ENCODE assay signal across 8 cellular contexts in genomic region chr7:130995252-130996081, GRCh38.
A peak's percentile ranks its signal among the peaks of the same experiment; 100 is the strongest.
DNase-seq lines count a peak whose midpoint lies in the region; ATAC-seq, FAIRE-seq and TF ChIP-seq lines count a peak whose summit lies in the region.

No MANE protein-coding gene starts in this region.

- POLR2A ChIA-PET in A549 (lab: Yijun Ruan, JAX): no interaction called here
- POLR2A ChIA-PET in naive thymus-derived CD8-positive, alpha-beta T cell (lab: Charles Lee): interaction anchor here (0.6 to 0.9 kb wide), 2 partner anchors 13 to 128 kb away, joined by 4 read pairs; no protein-coding TSS in a partner anchor

- TF ChIP-seq POLR2A in A549 (IDR thresholded peaks at IDR 0.05; ENCODE audit: low read length): no peak

- H3K4me3 ChIP-seq in A549: no peak overlapping the region
- no peak overlapping the region for H3K4me3 ChIP-seq in Karpas-422 (ENCODE audit: low read length)
- peak overlapping the region; percentile 41 for H3K4me3 ChIP-seq in coronary artery

- H3K4me2 ChIP-seq in A549 (peak overlapping the region; percentile 74; the same call in 2 of the 3 replicates), Karpas-422 (ENCODE audit: low read depth, low read length, poor library complexity, severe bottlenecking) (peak overlapping the region; percentile 48)

- H3K9ac ChIP-seq in Karpas-422 (ENCODE audit: low read length): peak overlapping the region; percentile 20; the same call in 1 of the 2 replicates

- H2AFZ ChIP-seq in Karpas-422 (ENCODE audit: low read length): no peak overlapping the region

- peak overlapping the region; percentile 34 to 93 (median 84) for H3K27ac Mint-ChIP-seq in naive thymus-derived CD8-positive, alpha-beta T cell

- TF ChIP-seq CTCF in A549 (IDR thresholded peaks at IDR 0.05): no peak
- TF ChIP-seq CTCF in coronary artery (IDR thresholded peaks at IDR 0.05): no peak

- H3K4me1 Mint-ChIP-seq in naive thymus-derived CD8-positive, alpha-beta T cell: peaks cover 40 to 91% (median 82%) of the 10 kb centered on the region in 4 donors

- ATAC-seq in A549 (no peak), GM21825 (IDR thresholded peaks at IDR 0.05; ENCODE audit: unreplicated experiment) (no peak)
- no peak for ATAC-seq in naive thymus-derived CD8-positive, alpha-beta T cell

- TF ChIP-seq EP300 in A549 (IDR thresholded peaks at IDR 0.05): no peak

- no peaks in the 10 kb centered on the region for H3K9me2 ChIP-seq in Karpas-422 (replicated peaks; ENCODE audit: insufficient read depth, low read length)

- H4K20me1 ChIP-seq in Karpas-422 (ENCODE audit: insufficient read depth, low read depth, low read length): no peaks in the 10 kb centered on the region

- peak overlapping the region; percentile 69 to 81; a peak in 5 of 6 replicates for H3K27ac ChIP-seq in A549
- H3K27ac ChIP-seq in Karpas-422 (ENCODE audit: low read length): peak overlapping the region; percentile 70
- H3K27ac ChIP-seq in coronary artery: peak overlapping the region in 1 of 2 donors; percentile 73

- no peak for FAIRE-seq in A549 (lab: Jason Lieb, UNC)

- DNase-seq in A549 (ENCODE audit: low read depth in 1 of 2, low spot score in 1 of 2) (no peak), Karpas-422 (no peak), coronary artery (ENCODE audit: low spot score) (no peak), hepatic stellate cell (ENCODE audit: low spot score) (no peak), AG08395 (ENCODE audit: low spot score) (no peak), NCI-H1694 treated with DMSO at 0.1 percent for 48 hours (lab: John Stamatoyannopoulos, UW) (no peak)
- DNase-seq in naive thymus-derived CD8-positive, alpha-beta T cell: no peak

- H3K27me3 ChIP-seq in Karpas-422 (ENCODE audit: low read length): no peaks in the 10 kb centered on the region

- peaks cover 96% of the 10 kb centered on the region for H3K79me2 ChIP-seq in Karpas-422 (ENCODE audit: low read length)

- CTCF ChIA-PET in A549 (lab: Yijun Ruan, JAX): interaction anchor here (0.5 to 6.5 kb wide), 9 partner anchors 12 to 106 kb away, joined by 3 to 53 read pairs (median 7); no protein-coding TSS in a partner anchor

- peak overlapping the region in 6 of 10 donors; percentile 14 to 39 (median 24) for H3K4me3 Mint-ChIP-seq in naive thymus-derived CD8-positive, alpha-beta T cell

- H3K36me3 Mint-ChIP-seq in naive thymus-derived CD8-positive, alpha-beta T cell: peaks cover 0 to 47% (median 2%) of the 10 kb centered on the region in 3 donors

- H3K9me3 ChIP-seq in A549: no peaks in the 10 kb centered on the region
- H3K9me3 ChIP-seq in Karpas-422 (ENCODE audit: low read length): no peaks in the 10 kb centered on the region

- 0 out of 2 replicates have a peak, but pooled peaks cover 3% of the 10 kb centered on the region for H3K36me3 ChIP-seq in Karpas-422 (ENCODE audit: insufficient read depth, low read length)

- TF ChIP-seq RAD21 in A549 (conservative IDR thresholded peaks at IDR 0.05 in 1 of 2, IDR thresholded peaks at IDR 0.05 in 1 of 2): no peak

- no peaks in the 10 kb centered on the region for H3K9me3 Mint-ChIP-seq in naive thymus-derived CD8-positive, alpha-beta T cell

- WGBS in A549 (ENCODE audit: missing lambda C conversion rate): 78% methylated on average over 10 of the region's 10 CpGs

- no peaks in the 10 kb centered on the region for H3K27me3 Mint-ChIP-seq in naive thymus-derived CD8-positive, alpha-beta T cell

- H3K4me1 ChIP-seq in A549 (peaks cover 67% of the 10 kb centered on the region), Karpas-422 (ENCODE audit: low read length) (peaks cover 72% of the 10 kb centered on the region)

TF ChIP-seq in A549, 52 proteins besides CTCF, POLR2A, EP300 and RAD21:
- TF ChIP-seq E2F6 (IDR thresholded peaks at IDR 0.05; ENCODE audit: borderline replicate concordance, low read depth): no peak
- TF ChIP-seq ZC3H11A (IDR thresholded peaks at IDR 0.05): no peak
- TF ChIP-seq ZSCAN20 (CRISPR knock-in tag; IDR thresholded peaks at IDR 0.05): no peak
- TF ChIP-seq CHD2 (IDR thresholded peaks at IDR 0.05; ENCODE audit: low read length, partially characterized antibody): no peak
